ENCODE assay signal across 24 cellular contexts in the genomic region with DNA sequence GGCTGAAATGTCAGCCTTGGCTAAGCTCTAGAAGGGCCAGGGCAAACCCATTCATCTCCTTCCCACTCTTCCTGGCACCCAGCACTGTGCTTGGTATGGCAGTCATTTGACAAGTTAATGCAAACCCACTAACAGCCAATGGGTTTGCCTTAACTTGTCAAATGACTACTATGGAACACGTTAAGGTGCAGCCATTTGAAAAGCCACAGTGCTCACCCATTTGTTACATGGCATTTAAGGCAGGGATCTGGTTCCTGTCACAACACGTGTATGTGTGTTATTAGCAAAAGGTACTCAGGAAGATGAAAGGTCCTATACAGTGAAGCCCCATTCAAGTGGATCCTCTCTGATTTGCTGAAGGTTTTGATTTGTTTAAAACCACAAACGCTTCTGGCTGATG. TPM values are rescaled to one million over a fixed set of nuclear protein-coding genes. Genes with fewer than 3 reads are reported as not detected.
"Had no signal": no experiment of that assay in that cellular context is flagged by ENCODE, and none has a peak within 500 bp of the region (broad histone marks: within the 10 kb centered on the region; RNA-seq: fewer than 3 reads in every experiment).

No MANE protein-coding gene starts in this region.

- H3K27ac Mint-ChIP-seq: activated T-cell treated with anti-CD3 and anti-CD28 coated beads, Interleukin-2, amount 50 U/mL, for 72 hours; dendritic cell treated with granulocyte-macrophage colony-stimulating factor and Interleukin-4, amounts not matched to agents 40 ng/mL and 50 ng/mL, for 4 days; stimulated activated naive CD8-positive, alpha-beta T cell treated with anti-CD3 and anti-CD28 coated beads, Interleukin-15, Interleukin-2, amounts not matched to agents 100 ng/mL and 50 ng/mL, for 24 hours had no signal

- H3K9me3 ChIP-seq: breast epithelium, esophagus muscularis mucosa, gastroesophageal sphincter, heart right ventricle, left ventricle myocardium inferior, ovary, psoas muscle, suprapubic skin, transverse colon, vagina had no signal

- H3K36me3 ChIP-seq: breast epithelium, esophagus muscularis mucosa, gastroesophageal sphincter, heart right ventricle, left ventricle myocardium inferior, ovary, suprapubic skin, transverse colon, vagina had no signal

- H3K9me3 Mint-ChIP-seq: dendritic cell treated with granulocyte-macrophage colony-stimulating factor and Interleukin-4, amounts not matched to agents 40 ng/mL and 50 ng/mL, for 4 days; stimulated activated naive CD8-positive, alpha-beta T cell treated with anti-CD3 and anti-CD28 coated beads, Interleukin-15, Interleukin-2, amounts not matched to agents 100 ng/mL and 50 ng/mL, for 24 hours had no signal

- H3K27ac ChIP-seq: breast epithelium, esophagus muscularis mucosa, gastroesophageal sphincter, heart right ventricle, left ventricle myocardium inferior, ovary, psoas muscle, suprapubic skin, transverse colon, vagina had no signal

- H3K4me3 ChIP-seq: breast epithelium, esophagus muscularis mucosa, gastroesophageal sphincter, heart right ventricle, left ventricle myocardium inferior, ovary, psoas muscle, suprapubic skin, transverse colon, vagina had no signal

- H3K4me3 Mint-ChIP-seq: activated T-cell treated with anti-CD3 and anti-CD28 coated beads, Interleukin-2, amount 50 U/mL, for 72 hours; dendritic cell treated with granulocyte-macrophage colony-stimulating factor and Interleukin-4, amounts not matched to agents 40 ng/mL and 50 ng/mL, for 4 days; stimulated activated naive CD8-positive, alpha-beta T cell treated with anti-CD3 and anti-CD28 coated beads, Interleukin-15, Interleukin-2, amounts not matched to agents 100 ng/mL and 50 ng/mL, for 24 hours had no signal

- DNase-seq: activated CD4-positive, alpha-beta T cell treated with anti-CD3 and anti-CD28 coated beads, Interleukin-2, amount 50 U/mL, for 1 hour; activated CD8-positive, alpha-beta memory T cell treated with anti-CD3 and anti-CD28 coated beads for 24 hours; activated CD8-positive, alpha-beta memory T cell treated with anti-CD3 and anti-CD28 coated beads, Interleukin-2, amount 50 U/mL, for 48 hours; activated effector memory CD4-positive, alpha-beta T cell treated with anti-CD3 and anti-CD28 coated beads, Interleukin-2, amount 50 U/mL, for 16 hours; activated naive CD4-positive, alpha-beta T cell treated with anti-CD3 and anti-CD28 coated beads, Interleukin-2, amount 50 U/mL, for 16 hours; activated T-cell treated with anti-CD3 and anti-CD28 coated beads, Interleukin-2, amount 50 U/mL, for 72 hours; aorta; cerebellar nuclear complex; effector CD8-positive, alpha-beta T cell; heart right ventricle; left ventricle myocardium inferior; mammary epithelial cell; ovary; psoas muscle; right cardiac atrium; T-helper 9 cell; transverse colon had no signal

RNA-seq across cellular contexts. Expression of a gene that starts 7.2 kb away (rescaled TPM):
- total RNA-seq: activated T-cell treated with anti-CD3 and anti-CD28 coated beads, Interleukin-2, amount 50 U/mL, for 72 hours had no signal
